10 cellular contexts compared by ENCODE assay signal in genomic region chr22:40826292-40826691, GRCh38. TPM values are rescaled to one million over a fixed set of nuclear protein-coding genes. Genes with fewer than 3 reads are reported as not detected.
A peak's percentile ranks its signal among the peaks of the same experiment; 100 is the strongest.
DNase-seq lines count a peak whose midpoint lies in the region; TF ChIP-seq lines count a peak whose summit lies in the region.
"Not testable (repeated sequence)": the region's sequence is repeated elsewhere in the genome, so short reads cannot be mapped to it uniquely, and the experiment has no call there.
"Had no signal": no experiment of that assay in that cellular context is flagged by ENCODE, and none has a peak within 500 bp of the region (broad histone marks: within the 10 kb centered on the region; RNA-seq: fewer than 3 reads in every experiment).

No MANE protein-coding gene starts in this region.

- H3K27ac Mint-ChIP-seq in Calu3 (ENCODE audit: unreplicated experiment) = not testable (repeated sequence)

- H3K4me2 ChIP-seq in OCI-LY7 (ENCODE audit: low read length); mammary epithelial cell (ENCODE audit: insufficient read depth, low read depth, low read length): not testable (repeated sequence)

- not testable (repeated sequence) for H3K9me3 ChIP-seq in OCI-LY7 (ENCODE audit: low read length); mammary epithelial cell (replicated peaks; ENCODE audit: insufficient read depth, low read length); liver (ENCODE audit: control insufficient read depth in 4 of 4, low read length in 3 of 4)

- not testable (repeated sequence) for H3K9ac ChIP-seq in mammary epithelial cell (ENCODE audit: insufficient read depth, low read length)
- peak overlapping the region in 1 of 2 donors; percentile 45 for H3K9ac ChIP-seq in liver (ENCODE audit: low read depth in 1 of 2, low read length in 2 of 2)

- H3K4me3 Mint-ChIP-seq in Calu3 (ENCODE audit: low read depth, unreplicated experiment) = not testable (repeated sequence)

- in situ Hi-C loops in mammary epithelial cell (cut with MboI; ENCODE audit: low sequenced_read_pairs in 2 of 2) = not testable (repeated sequence)

- H4K20me1 ChIP-seq in OCI-LY7 (ENCODE audit: insufficient read depth, low read length); mammary epithelial cell (ENCODE audit: insufficient read depth, low read length): not testable (repeated sequence)

- peaks cover 86% of the 10 kb centered on the region for H3K36me3 ChIP-seq in OCI-LY7 (ENCODE audit: insufficient read depth, low read length)
- H3K36me3 ChIP-seq in mammary epithelial cell (ENCODE audit: insufficient read depth, low read length) = peaks cover 43% of the 10 kb centered on the region
- peaks cover 0 to 36% (median 28%) of the 10 kb centered on the region in 4 donors for H3K36me3 ChIP-seq in liver (ENCODE audit: control insufficient read depth in 4 of 4, insufficient read depth in 3 of 4, low read depth in 1 of 4, low read length in 3 of 4)

- intact Hi-C loops in Calu3 (cut with micrococcal nuclease; ENCODE audit: unreplicated experiment); OCI-LY7 (cut with micrococcal nuclease; ENCODE audit: unreplicated experiment); mammary epithelial cell (cut with micrococcal nuclease): not testable (repeated sequence)

- H3K27ac ChIP-seq in OCI-LY7 (ENCODE audit: low read depth, low read length, poor library complexity, severe bottlenecking); mammary epithelial cell (ENCODE audit: insufficient read depth, low read depth, low read length): not testable (repeated sequence)
- peak overlapping the region; percentile 81 to 86 for H3K27ac ChIP-seq in liver (ENCODE audit: low read depth in 1 of 2, low read length in 2 of 2)

- H3K4me3 ChIP-seq in OCI-LY7 (ENCODE audit: low read depth, low read length, poor library complexity, severe bottlenecking); mammary epithelial cell (replicated peaks in 1 of 3; ENCODE audit: insufficient read depth in 1 of 3, low read depth in 2 of 3, low read length in 3 of 3); liver (ENCODE audit: low read depth in 1 of 3, low read length in 3 of 3): not testable (repeated sequence)

- TF ChIP-seq CTCF in Calu3 (IDR thresholded peaks at IDR 0.05; ENCODE audit: unreplicated experiment); OCI-LY7 (conservative IDR thresholded peaks at IDR 0.05; ENCODE audit: low read length); mammary epithelial cell (conservative IDR thresholded peaks at IDR 0.05 in 1 of 2, IDR thresholded peaks at IDR 0.05 in 1 of 2; ENCODE audit: extremely low read depth in 1 of 2, insufficient read depth in 1 of 2, low read depth in 1 of 2, low read length in 2 of 2); liver (IDR thresholded peaks at IDR 0.05; ENCODE audit: low read depth, low read length, missing input control): not testable (repeated sequence)

- dilution Hi-C loops in mammary epithelial cell (cut with HindIII; ENCODE audit: low sequenced_read_pairs) = not testable (repeated sequence)

- H3K4me1 Mint-ChIP-seq in Calu3 (ENCODE audit: low read depth, unreplicated experiment) = not testable (repeated sequence)

- peaks cover 24% of the 10 kb centered on the region for H3K36me3 Mint-ChIP-seq in Calu3 (ENCODE audit: insufficient read depth, unreplicated experiment)

- H3K4me1 ChIP-seq in OCI-LY7 (ENCODE audit: insufficient read depth, low read length, poor library complexity, severe bottlenecking); mammary epithelial cell (ENCODE audit: insufficient read depth, low read length): not testable (repeated sequence)
- peaks cover 1 to 16% (median 10%) of the 10 kb centered on the region in 4 donors for H3K4me1 ChIP-seq in liver (ENCODE audit: control insufficient read depth in 4 of 4, insufficient read depth in 4 of 4, low read length in 3 of 4)

- not testable (repeated sequence) for H3K27me3 ChIP-seq in mammary epithelial cell (ENCODE audit: insufficient read depth, low read length); liver (ENCODE audit: control insufficient read depth in 4 of 4, insufficient read depth in 4 of 4, low read length in 3 of 4)

- not testable (repeated sequence) for H3K9me3 Mint-ChIP-seq in Calu3 (ENCODE audit: low read depth, unreplicated experiment)

- not testable (repeated sequence) for H3K27me3 Mint-ChIP-seq in Calu3 (ENCODE audit: unreplicated experiment)

- CTCF ChIA-PET in Calu3 (lab: Charles Lee); OCI-LY7 (lab: Charles Lee; ENCODE audit: unreplicated experiment); mammary epithelial cell (lab: Charles Lee; ENCODE audit: low non-redundant PET): not testable (repeated sequence)

- DNase-seq in Calu3; OCI-LY7 (ENCODE audit: low spot score); mammary epithelial cell: not testable (repeated sequence)

- BruUV-seq in Calu3 (replicated peaks; lab: Mats Ljungman, UMichigan) (TSS peak; percentile 95), OCI-LY7 (replicated peaks; lab: Mats Ljungman, UMichigan) (TSS peak; percentile 88), mammary epithelial cell (replicated peaks; lab: Mats Ljungman, UMichigan) (TSS peak; percentile 78)

- H3K9me2 ChIP-seq in OCI-LY7 (ENCODE audit: insufficient read depth, low read length) = not testable (repeated sequence)

- POLR2A ChIA-PET in OCI-LY7 (lab: Charles Lee) = not testable (repeated sequence)

- H3K79me2 ChIP-seq in OCI-LY7 (ENCODE audit: insufficient read depth, low read depth, low read length); mammary epithelial cell (ENCODE audit: insufficient read depth, low read length): not testable (repeated sequence)

- 71% methylated on average over 1 of the region's 2 CpGs for WGBS in mammary epithelial cell (ENCODE audit: low coverage, missing lambda C conversion rate)
- WGBS in liver = 22% methylated on average over 2 of the region's 2 CpGs

- TF ChIP-seq RAD21 in liver (IDR thresholded peaks at IDR 0.05) = not testable (repeated sequence)

- not testable (repeated sequence) for H2AFZ ChIP-seq in OCI-LY7 (ENCODE audit: low read length); mammary epithelial cell (ENCODE audit: low read depth, low read length)

RNA-seq across cellular contexts. Expression of gene SLC25A17, which starts 7.1 kb away (rescaled TPM):
- total RNA-seq in Calu3 (2022) (20.7 and 24.3 TPM in 2 replicates), OCI-LY7 (2022) (31.4 and 37.9 TPM in 2 replicates), mammary epithelial cell (10 to 100 TPM; 24.8 to 31.6 TPM), liver (10 to 100 TPM in 1 of 2 donors, 1 to 10 TPM in 1; 7.3 to 17.5 TPM)
- 19.1 and 25.9 TPM in 2 replicates for total RNA-seq in OCI-LY7 (2014; rRNA removed; shearing (Covaris generic))
- polyA plus RNA-seq in mammary epithelial cell (33.8 TPM), liver (10 to 100 TPM in 1 of 2 donors, 1 to 10 TPM in 1; 9.9 to 12.5 TPM)
- polyA minus RNA-seq in mammary epithelial cell = 45.8 TPM

RNA-seq across cellular contexts. Expression of gene ST13, which starts 30.1 kb away (rescaled TPM):
- total RNA-seq in Calu3 (2022) = 307 and 322 TPM in 2 replicates
- 121 and 255 TPM in 2 replicates for total RNA-seq in OCI-LY7 (2014; rRNA removed; shearing (Covaris generic))
- total RNA-seq in OCI-LY7 (2022) = 223 and 225 TPM in 2 replicates
- total RNA-seq in mammary epithelial cell = 100 to 1,000 TPM; 163 to 206 TPM
- 111 TPM for polyA plus RNA-seq in mammary epithelial cell
- 59.3 TPM for polyA minus RNA-seq in mammary epithelial cell
- 10 to 100 TPM; 90.6 to 91.5 TPM for total RNA-seq in liver
- 100 to 1,000 TPM in 1 of 2 donors, 10 to 100 TPM in 1; 82.3 to 112 TPM for polyA plus RNA-seq in liver

RNA-seq across cellular contexts. Expression of gene XPNPEP3, which starts 30.7 kb away (rescaled TPM):
- total RNA-seq in Calu3 (2022) = 33.1 and 39.9 TPM in 2 replicates
- 4.9 and 12.2 TPM in 2 replicates for total RNA-seq in OCI-LY7 (2014; rRNA removed; shearing (Covaris generic))
- 22.4 and 22.8 TPM in 2 replicates for total RNA-seq in OCI-LY7 (2022)
- 10 to 100 TPM; 14.0 to 16.8 TPM for total RNA-seq in mammary epithelial cell
- 9.6 TPM for polyA plus RNA-seq in mammary epithelial cell
- polyA minus RNA-seq in mammary epithelial cell = 47.1 TPM
- 10 to 100 TPM; 10.1 to 16.4 TPM for total RNA-seq in liver
- polyA plus RNA-seq in liver = 1 to 10 TPM; 5.5 to 7.1 TPM

RNA-seq across cellular contexts. Expression of gene DNAJB7, which starts 35.6 kb away (rescaled TPM):
- total RNA-seq in Calu3 (2022) (not detected in 2 replicates), OCI-LY7 (2022) (not detected in 2 replicates), mammary epithelial cell (not detected), liver (not detected)
- not detected in 2 replicates for total RNA-seq in OCI-LY7 (2014; rRNA removed; shearing (Covaris generic))
- polyA plus RNA-seq in mammary epithelial cell (not detected), liver (under 1 TPM in 1 of 2 donors, not detected in 1; 0.15 TPM)
- polyA minus RNA-seq in mammary epithelial cell = not detected
- total RNA-seq: A172; CD4-positive, CD25-positive, alpha-beta regulatory T cell; Daoy; H7; LHCN-M2; SJSA1 had no signal
